ENCODE assay signal across 1 cellular context in the genomic region with DNA sequence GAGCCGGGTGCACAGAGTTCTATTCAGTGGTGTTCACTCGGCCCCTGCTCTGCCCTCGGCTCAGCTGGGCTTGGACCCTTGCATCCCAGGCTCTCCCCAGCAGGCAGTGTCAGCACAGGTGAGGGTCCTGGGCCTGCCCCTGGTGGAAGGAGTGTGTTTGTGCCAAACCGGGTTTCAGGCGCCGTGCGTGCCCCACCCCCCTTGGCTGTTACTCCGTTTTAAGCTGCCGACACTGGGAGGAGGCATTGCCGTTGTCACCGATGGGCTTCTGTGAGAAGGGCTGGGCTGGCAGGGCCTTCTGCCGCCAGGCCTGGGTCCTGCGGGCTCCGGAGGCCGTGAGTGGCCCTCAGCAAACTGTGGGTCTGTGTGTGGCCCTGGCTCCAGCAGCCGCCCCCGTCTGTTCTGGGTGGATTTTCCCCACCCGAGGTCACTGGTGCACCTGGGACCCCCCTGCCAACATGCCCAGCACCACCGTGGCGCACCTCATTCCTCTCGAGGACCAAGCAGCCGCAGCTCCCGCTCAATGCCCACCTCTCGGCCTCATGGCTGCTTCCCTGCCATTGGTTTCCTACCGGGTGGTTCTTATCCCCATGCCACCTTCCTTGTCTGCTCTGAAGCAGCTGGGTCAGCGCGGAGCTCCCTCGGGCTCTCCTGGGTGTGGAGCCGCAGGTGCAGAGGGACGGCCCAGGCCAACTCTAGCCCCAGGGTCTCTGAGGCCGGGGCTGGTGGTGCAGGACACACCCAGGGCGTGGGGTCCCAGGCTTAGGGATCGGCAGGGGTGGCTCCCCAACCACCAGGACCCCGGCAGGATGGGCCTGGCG.
A peak's percentile ranks its signal among the peaks of the same experiment; 100 is the strongest.
TF ChIP-seq lines count a peak whose summit lies in the region.

No MANE protein-coding gene starts in this region.

TF ChIP-seq in H1, 55 proteins besides CTCF, POLR2A, EP300 and RAD21:
- TF ChIP-seq SUZ12 (IDR thresholded peaks at IDR 0.05; ENCODE audit: low read length) (no peak), GABPA (IDR thresholded peaks at IDR 0.05; ENCODE audit: borderline replicate concordance, insufficient read depth, low read length) (no peak)
- TF ChIP-seq, protein P1, sequence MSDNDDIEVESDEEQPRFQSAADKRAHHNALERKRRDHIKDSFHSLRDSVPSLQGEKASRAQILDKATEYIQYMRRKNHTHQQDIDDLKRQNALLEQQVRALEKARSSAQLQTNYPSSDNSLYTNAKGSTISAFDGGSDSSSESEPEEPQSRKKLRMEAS (IDR thresholded peaks at IDR 0.05), result peak; percentile 38; the same call in 1 of the 2 replicates
- TF ChIP-seq, protein P2, sequence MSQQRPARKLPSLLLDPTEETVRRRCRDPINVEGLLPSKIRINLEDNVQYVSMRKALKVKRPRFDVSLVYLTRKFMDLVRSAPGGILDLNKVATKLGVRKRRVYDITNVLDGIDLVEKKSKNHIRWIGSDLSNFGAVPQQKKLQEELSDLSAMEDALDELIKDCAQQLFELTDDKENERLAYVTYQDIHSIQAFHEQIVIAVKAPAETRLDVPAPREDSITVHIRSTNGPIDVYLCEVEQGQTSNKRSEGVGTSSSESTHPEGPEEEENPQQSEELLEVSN (IDR thresholded peaks at IDR 0.05), result peak; percentile 59; the same call in 1 of the 2 replicates
